ENCODE assay signal across 8 cellular contexts in the genomic region with DNA sequence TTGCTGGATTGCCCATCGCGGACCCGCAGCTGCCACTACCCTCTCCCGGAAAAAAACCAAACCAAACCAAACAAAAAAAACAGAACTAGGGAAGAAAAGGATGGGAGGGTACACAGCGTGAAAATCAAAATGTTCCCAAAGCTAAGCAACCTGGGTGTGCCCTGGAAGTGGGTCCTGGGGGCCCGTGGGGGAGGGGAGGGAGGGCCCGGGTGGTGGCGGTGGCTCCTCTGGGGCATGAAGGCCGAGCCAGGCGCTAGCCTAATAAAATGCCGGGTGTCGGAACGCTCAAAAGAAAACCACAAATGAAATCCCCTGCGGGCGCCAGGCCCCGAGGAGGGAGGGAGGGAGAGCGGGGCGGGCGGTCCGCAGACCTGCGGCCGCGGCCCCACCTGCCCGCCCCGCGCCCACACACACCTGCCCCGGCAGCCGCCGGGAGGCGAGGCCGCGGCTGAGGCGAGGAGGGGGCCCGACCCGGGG.
DNase-seq lines count a peak whose midpoint lies in the region; ATAC-seq lines count a peak whose summit lies in the region.

No MANE protein-coding gene starts in this region.

- H3K4me3 ChIP-seq in NT2/D1 (ENCODE audit: insufficient read length, low read depth): peak overlapping the region; percentile 75
- H3K4me3 ChIP-seq in iPS DF 6.9 (ENCODE audit: low read length): peak overlapping the region; percentile 85
- peak overlapping the region; percentile 60 to 98 (median 89) for H3K4me3 ChIP-seq in skin epidermis

- H3K9me3 ChIP-seq in NT2/D1 (ENCODE audit: insufficient read depth, low read length) (no peaks in the 10 kb centered on the region), iPS DF 6.9 (ENCODE audit: control insufficient read depth, insufficient read depth, low read length) (no peaks in the 10 kb centered on the region)

- peak overlapping the region; percentile 40 for H3K27ac ChIP-seq in angular gyrus (ENCODE audit: low read depth, low read length)
- H3K27ac ChIP-seq in iPS DF 6.9 (ENCODE audit: low read length): no peak overlapping the region
- H3K27ac ChIP-seq in skin epidermis: peak overlapping the region; percentile 67 to 94 (median 86)

- H3K4me1 ChIP-seq in NT2/D1 (ENCODE audit: insufficient read depth, insufficient read length): no peaks in the 10 kb centered on the region
- H3K4me1 ChIP-seq in iPS DF 6.9 (ENCODE audit: control insufficient read depth, insufficient read depth, low read length): peaks cover 3% of the 10 kb centered on the region

- H3K9ac ChIP-seq in NT2/D1 (ENCODE audit: insufficient read length, low read depth): peak overlapping the region; percentile 90

- peaks cover 9% of the 10 kb centered on the region for H3K27me3 ChIP-seq in NT2/D1 (ENCODE audit: insufficient read depth, insufficient read length)
- H3K27me3 ChIP-seq in iPS DF 6.9 (ENCODE audit: control insufficient read depth, insufficient read depth, low read length): no peaks in the 10 kb centered on the region

- peak; percentile 33 for DNase-seq in NK-92 treated with Interleukin-12 subunit alpha and Interleukin-12 subunit beta, amount 100 ng/mL, for 24 hours (lab: John Stamatoyannopoulos, UW)
- DNase-seq in NK-92 (lab: John Stamatoyannopoulos, UW; ENCODE audit: unreplicated experiment): no peak
- no peak for DNase-seq in NT2/D1 (ENCODE audit: low read depth, low spot score)
- no peak for DNase-seq in iPS DF 6.9 (ENCODE audit: low read depth, low spot score)
- no peak for DNase-seq in NCI-H510A (lab: John Stamatoyannopoulos, UW)

- H3K36me3 ChIP-seq in NT2/D1 (ENCODE audit: insufficient read depth, insufficient read length, low read length) (no peaks in the 10 kb centered on the region), iPS DF 6.9 (ENCODE audit: control insufficient read depth, insufficient read depth, low read length) (no peaks in the 10 kb centered on the region)

- peak; percentile 44 for ATAC-seq in HG02938 (IDR thresholded peaks at IDR 0.05; ENCODE audit: unreplicated experiment)

- WGBS in iPS DF 6.9 (ENCODE audit: insufficient coverage, insufficient read length): no CpG with 5 or more reads among the region's 35 CpGs
